Comparison of ENCODE assay signal across 23 cellular contexts in genomic region chr1:243657793-243658192, GRCh38.
DNase-seq lines count a peak whose midpoint lies in the region; ATAC-seq, FAIRE-seq and TF ChIP-seq lines count a peak whose summit lies in the region.
"Had no signal": no experiment of that assay in that cellular context is flagged by ENCODE, and none has a peak within 500 bp of the region (broad histone marks: within the 10 kb centered on the region; RNA-seq: fewer than 3 reads in every experiment).

No MANE protein-coding gene starts in this region.

- H3K4me2 ChIP-seq in keratinocyte (ENCODE audit: control insufficient read depth, extremely low read depth, insufficient read depth, low read depth, low read length), result no peak overlapping the region
- H3K4me2 ChIP-seq: BLaER1 had no signal

- no peaks in the 10 kb centered on the region for H3K9me1 ChIP-seq in keratinocyte (ENCODE audit: control insufficient read depth, extremely low read depth, insufficient read depth, low read length)

- no peak for ATAC-seq in HG03521 (IDR thresholded peaks at IDR 0.05; ENCODE audit: unreplicated experiment)
- ATAC-seq: GM12878 had no signal

- H3K79me2 ChIP-seq in keratinocyte (ENCODE audit: control insufficient read depth, insufficient read depth, low read length), result no peaks in the 10 kb centered on the region

- FAIRE-seq in D721Med (lab: Jason Lieb, UNC) (peak; percentile 95), keratinocyte (lab: Jason Lieb, UNC) (no peak)
- FAIRE-seq: A204.1, G401.6, GM12878, GM12892, GM18507 had no signal

- dilution Hi-C loops in keratinocyte (cut with MboI; ENCODE audit: extremely low pct_ligation_motif_present, low sequenced_read_pairs), result no loop called here

- H3K4me1 ChIP-seq in HEK293 (ENCODE audit: control insufficient read depth, insufficient read depth, low read length) (peaks cover 9% of the 10 kb centered on the region; the same call in 1 of the 2 replicates), keratinocyte (ENCODE audit: control insufficient read depth, extremely low read depth, insufficient read depth, low read length) (no peaks in the 10 kb centered on the region), testis (no peaks in the 10 kb centered on the region)
- H3K4me1 ChIP-seq: BE2C, BLaER1 had no signal

- no peak overlapping the region for H3K4me3 ChIP-seq in HEK293 (ENCODE audit: low read depth, low read length)
- H3K4me3 ChIP-seq in keratinocyte (ENCODE audit: control insufficient read depth in 2 of 3, extremely low read depth in 1 of 3, insufficient read depth in 2 of 3, low read depth in 1 of 3, low read length in 3 of 3), result no peak overlapping the region
- no peak overlapping the region for H3K4me3 ChIP-seq in testis
- H3K4me3 ChIP-seq: BLaER1, GM12878 had no signal

- peak overlapping the region; percentile 5 for H2AFZ ChIP-seq in keratinocyte (ENCODE audit: control insufficient read depth, low read length)

- TF ChIP-seq CTCF in D721Med (IDR thresholded peaks at IDR 0.05; ENCODE audit: insufficient read depth, missing control alignments) (no peak), HEK293 (tag by site-specific recombination; IDR thresholded peaks at IDR 0.05) (no peak), keratinocyte (optimal IDR thresholded peaks at IDR 0.05 in 1 of 3, IDR thresholded peaks at IDR 0.05 in 1 of 3, conservative IDR thresholded peaks at IDR 0.05 in 1 of 3; ENCODE audit: extremely low read depth in 1 of 3, insufficient read depth in 2 of 3, low read length in 3 of 3) (no peak), testis (IDR thresholded peaks at IDR 0.05) (no peak)

- peaks cover 2% of the 10 kb centered on the region in 2 experiments for H3K36me3 ChIP-seq in HEK293 (ENCODE audit: control insufficient read depth in 2 of 2, insufficient read depth in 1 of 2, low read length in 2 of 2)
- H3K36me3 ChIP-seq in keratinocyte (ENCODE audit: control insufficient read depth in 2 of 2, extremely low read depth in 1 of 2, insufficient read depth in 2 of 2, low read length in 2 of 2), result no peaks in the 10 kb centered on the region
- H3K36me3 ChIP-seq in testis (ENCODE audit: low read depth, missing control alignments), result no peaks in the 10 kb centered on the region

- H3K27me3 ChIP-seq in keratinocyte (ENCODE audit: control insufficient read depth, extremely low read depth, insufficient read depth, low read length) (no peaks in the 10 kb centered on the region), testis (no peaks in the 10 kb centered on the region)
- H3K27me3 ChIP-seq: BE2C, BLaER1 had no signal

- no peak overlapping the region for H3K27ac ChIP-seq in HEK293 (ENCODE audit: extremely low read depth, low read depth, low read length)
- peak overlapping the region; percentile 64 for H3K27ac ChIP-seq in epithelial cell of prostate
- no peak overlapping the region for H3K27ac ChIP-seq in keratinocyte (ENCODE audit: control insufficient read depth, insufficient read depth, low read length)
- no peak overlapping the region for H3K27ac ChIP-seq in testis
- H3K27ac ChIP-seq: BLaER1 had no signal

- intact Hi-C loops in testis (cut with DNase I; ENCODE audit: low total_unique reads), result no loop called here

- 90 to 97% methylated on average over 1 of the region's 1 CpG for WGBS in testis, 2 donors

- H3K9ac ChIP-seq in keratinocyte (ENCODE audit: control insufficient read depth, extremely low read depth, insufficient read depth, low read length), result no peak overlapping the region
- H3K9ac ChIP-seq: BLaER1 had no signal

- CTCF ChIA-PET in HEK293 (lab: Yijun Ruan, JAX), result interaction anchor here (1.2 kb wide), 1 partner anchor 13 kb away, joined by 3 read pairs; no protein-coding TSS in a partner anchor

- no peaks in the 10 kb centered on the region for H4K20me1 ChIP-seq in keratinocyte (ENCODE audit: control insufficient read depth, extremely low read depth, insufficient read depth, low read length)
- H4K20me1 ChIP-seq: BLaER1 had no signal

- TF ChIP-seq POLR2A in testis (IDR thresholded peaks at IDR 0.05), result no peak

- DNase-seq in D721Med (ENCODE audit: insufficient read length, low spot score) (no peak), epithelial cell of prostate (ENCODE audit: low read depth, low spot score) (no peak), keratinocyte (ENCODE audit: low read depth, low spot score) (no peak), testis (no peak), NCI-H69 (lab: John Stamatoyannopoulos, UW) (no peak)
- no peak for DNase-seq in stimulated activated CD4-positive, alpha-beta T cell treated with anti-CD3 and anti-CD28 coated beads, Interleukin-4, amount 100 ng/mL, for 1 hour
- DNase-seq: 8988T; ACHN; BE2C; C1 segment of cervical spinal cord; CD4-positive, alpha-beta memory T cell; CD4-positive, CD25-positive, alpha-beta regulatory T cell; CD8-positive, alpha-beta memory T cell; COR-L47; DMS79 treated with DMSO at 0.1 percent for 48 hours had no signal

- H3K9me3 ChIP-seq in HEK293 (ENCODE audit: control insufficient read depth, insufficient read depth, low read depth, low read length) (no peaks in the 10 kb centered on the region), keratinocyte (ENCODE audit: control insufficient read depth, low read depth, low read length) (no peaks in the 10 kb centered on the region), testis (no peaks in the 10 kb centered on the region)
- H3K9me3 ChIP-seq: BE2C, BLaER1 had no signal

- POLR2A ChIA-PET in HEK293 (lab: Yijun Ruan, JAX), result no interaction called here

TF ChIP-seq in HEK293, 187 proteins besides CTCF, POLR2A, EP300 and RAD21:
- peak; percentile 95 for TF ChIP-seq ZNF558 (tag by site-specific recombination; IDR thresholded peaks at IDR 0.05)
- no peak for TF ChIP-seq ZBTB26 (tag by site-specific recombination; optimal IDR thresholded peaks at IDR 0.05)
- no peak for TF ChIP-seq SETDB1 (IDR thresholded peaks at IDR 0.05; ENCODE audit: insufficient read length, low read length)
- no peak for TF ChIP-seq KLF10 (tag by site-specific recombination; IDR thresholded peaks at IDR 0.05)
- TF ChIP-seq ZNF433 (tag by site-specific recombination; IDR thresholded peaks at IDR 0.05; ENCODE audit: low read depth), result no peak
- no peak for TF ChIP-seq ZNF621 (tag by site-specific recombination; IDR thresholded peaks at IDR 0.05)
